Comparison of ENCODE assay signal across 15 cellular contexts in genomic region chr1:9161963-9162362, GRCh38. TPM values are rescaled to one million over a fixed set of nuclear protein-coding genes. Genes with fewer than 3 reads are reported as not detected.
DNase-seq lines count a peak whose midpoint lies in the region; ATAC-seq and TF ChIP-seq lines count a peak whose summit lies in the region.
"Had no signal": no experiment of that assay in that cellular context is flagged by ENCODE, and none has a peak within 500 bp of the region (broad histone marks: within the 10 kb centered on the region; RNA-seq: fewer than 3 reads in every experiment).

No MANE protein-coding gene starts in this region.

- TF ChIP-seq CTCF in foreskin keratinocyte (conservative IDR thresholded peaks at IDR 0.05) (no peak), parathyroid adenoma (IDR thresholded peaks at IDR 0.05) (no peak), coronary artery (IDR thresholded peaks at IDR 0.05) (no peak), heart right ventricle (IDR thresholded peaks at IDR 0.05) (no peak)

- H3K4me2 ChIP-seq in parathyroid adenoma (ENCODE audit: low read length), result peak overlapping the region; percentile 43

- H3K4me3 ChIP-seq in parathyroid adenoma (ENCODE audit: low read depth, low read length) (no peak overlapping the region), coronary artery (no peak overlapping the region), heart right ventricle (no peak overlapping the region)

- H3K79me2 ChIP-seq in parathyroid adenoma, result no peaks in the 10 kb centered on the region

- H3K27me3 ChIP-seq in foreskin keratinocyte, result no peaks in the 10 kb centered on the region
- no peaks in the 10 kb centered on the region for H3K27me3 ChIP-seq in parathyroid adenoma (ENCODE audit: control insufficient read depth, insufficient read depth, low read length)
- H3K27me3 ChIP-seq in heart right ventricle, result no peaks in the 10 kb centered on the region

- H2AFZ ChIP-seq in parathyroid adenoma, result no peak overlapping the region

- intact Hi-C loops in heart right ventricle (cut with DNase I), result no loop called here

- DNase-seq in COR-L47 (lab: John Stamatoyannopoulos, UW), result peak; percentile 6
- DNase-seq in NCI-H510A (lab: John Stamatoyannopoulos, UW), result peak; percentile 64
- no peak for DNase-seq in foreskin keratinocyte
- DNase-seq in coronary artery (ENCODE audit: low spot score), result no peak
- no peak for DNase-seq in NCI-H345 treated with DMSO at 0.1 percent for 48 hours (lab: John Stamatoyannopoulos, UW; ENCODE audit: unreplicated experiment)
- DNase-seq in heart right ventricle, result no peak
- DNase-seq: activated CD4-positive, alpha-beta T cell treated with anti-CD3 and anti-CD28 coated beads for 1 hour; activated CD8-positive, alpha-beta memory T cell treated with anti-CD3 and anti-CD28 coated beads, Interleukin-2, amount 50 U/mL, for 4 hours; Kasumi-1; naive thymus-derived CD8-positive, alpha-beta T cell; NCI-H187; NCI-H748 treated with DMSO at 0.1 percent for 48 hours; stimulated activated naive CD4-positive, alpha-beta T cell had no signal

- H3K27ac ChIP-seq in foreskin keratinocyte (peak overlapping the region; percentile 86), parathyroid adenoma (no peak overlapping the region), coronary artery (peak overlapping the region in 1 of 2 donors; percentile 85), heart right ventricle (peak overlapping the region in 5 of 10 donors; percentile 77 to 91 (median 86))

- H3K36me3 ChIP-seq in parathyroid adenoma (ENCODE audit: control insufficient read depth, insufficient read depth, low read length) (no peaks in the 10 kb centered on the region), heart right ventricle (no peaks in the 10 kb centered on the region)

- H3K9me3 ChIP-seq in parathyroid adenoma (ENCODE audit: control insufficient read depth, low read length) (no peaks in the 10 kb centered on the region), heart right ventricle (no peaks in the 10 kb centered on the region)

- ATAC-seq in foreskin keratinocyte, result no peak
- ATAC-seq in HG02623 (IDR thresholded peaks at IDR 0.05; ENCODE audit: unreplicated experiment), result no peak
- no peak for ATAC-seq in heart right ventricle
- ATAC-seq: naive thymus-derived CD8-positive, alpha-beta T cell had no signal

- WGBS in heart right ventricle, 2 donors, result 85 to 91% methylated on average over 7 of the region's 9 CpGs

- no peak overlapping the region for H3K9ac ChIP-seq in parathyroid adenoma

- peaks cover 11% of the 10 kb centered on the region for H3K4me1 ChIP-seq in foreskin keratinocyte
- no peaks in the 10 kb centered on the region for H3K4me1 ChIP-seq in parathyroid adenoma
- H3K4me1 ChIP-seq in heart right ventricle, result peaks cover 11 to 48% (median 26%) of the 10 kb centered on the region in 9 donors

RNA-seq across cellular contexts. Expression of gene GPR157, which starts 33.1 kb away (rescaled TPM):
- total RNA-seq in foreskin keratinocyte (4.9 and 5.0 TPM in 2 replicates), heart right ventricle (10 to 100 TPM; 24.4 to 69.1 (median 40.9) TPM)
- polyA plus RNA-seq in foreskin keratinocyte (1.5 and 1.7 TPM in 2 replicates), heart right ventricle (1 to 10 TPM; 5.1 to 9.3 TPM)

Comparison
In these comparisons a context has a peak if more than half of its experiments do, and no peak if none do; other contexts are left out.
1. DNase-seq: peak in COR-L47 (single experiment) and NCI-H510A (single experiment); none in foreskin keratinocyte (0 of 2), coronary artery (single experiment), NCI-H345 treated with DMSO at 0.1 percent for 48 hours (single experiment) and heart right ventricle (0 of 2).